In genomic region chr9:101460965-101461364, GRCh38 we compare ENCODE assay signal across 2 cellular contexts.
TF ChIP-seq lines count a peak whose summit lies in the region.

No MANE protein-coding gene starts in this region.

TF ChIP-seq in IMR-90, 13 proteins besides CTCF, POLR2A, EP300 and RAD21:
- TF ChIP-seq MAZ (IDR thresholded peaks at IDR 0.05; ENCODE audit: borderline replicate concordance, low read depth, low read length) (no peak), CHD1 (IDR thresholded peaks at IDR 0.05; ENCODE audit: low read depth, low read length) (no peak), USF2 (IDR thresholded peaks at IDR 0.05; ENCODE audit: low read depth, low read length) (no peak), CEBPB (IDR thresholded peaks at IDR 0.05; ENCODE audit: low read depth, low read length) (no peak), MXI1 (IDR thresholded peaks at IDR 0.05; ENCODE audit: borderline replicate concordance, low read depth, low read length) (no peak), RCOR1 (IDR thresholded peaks at IDR 0.05; ENCODE audit: insufficient replicate concordance, low read length) (no peak), NFE2L2 (IDR thresholded peaks at IDR 0.05; ENCODE audit: low read depth, low read length) (no peak), FOS (IDR thresholded peaks at IDR 0.05; ENCODE audit: low read depth, low read length) (no peak), RFX5 (IDR thresholded peaks at IDR 0.05; ENCODE audit: low read depth, low read length) (no peak)

TF ChIP-seq in WTC11, 78 proteins besides CTCF, POLR2A, EP300 and RAD21:
- no peak for TF ChIP-seq ZNF512 (CRISPR knock-in tag; IDR thresholded peaks at IDR 0.05; ENCODE audit: borderline replicate concordance)
- no peak for TF ChIP-seq CDX4 (CRISPR knock-in tag; IDR thresholded peaks at IDR 0.05; ENCODE audit: borderline replicate concordance)
- TF ChIP-seq OVOL2 (CRISPR knock-in tag; IDR thresholded peaks at IDR 0.05; ENCODE audit: borderline replicate concordance) = no peak
- TF ChIP-seq ZNF416 (CRISPR knock-in tag; IDR thresholded peaks at IDR 0.05) = no peak
- no peak for TF ChIP-seq NR3C1 (CRISPR knock-in tag; conservative IDR thresholded peaks at IDR 0.05; ENCODE audit: low read depth)
- no peak for TF ChIP-seq USF1 (CRISPR knock-in tag; IDR thresholded peaks at IDR 0.05)
- no peak for TF ChIP-seq MLX (CRISPR knock-in tag; IDR thresholded peaks at IDR 0.05)
- TF ChIP-seq ZNF396 (CRISPR knock-in tag; IDR thresholded peaks at IDR 0.05; ENCODE audit: borderline replicate concordance) = no peak
- TF ChIP-seq ZNF671 (CRISPR knock-in tag; IDR thresholded peaks at IDR 0.05) = no peak
- TF ChIP-seq TEAD4 (CRISPR knock-in tag; IDR thresholded peaks at IDR 0.05) = no peak
